ENCODE assay signal across 9 cellular contexts in the genomic region with DNA sequence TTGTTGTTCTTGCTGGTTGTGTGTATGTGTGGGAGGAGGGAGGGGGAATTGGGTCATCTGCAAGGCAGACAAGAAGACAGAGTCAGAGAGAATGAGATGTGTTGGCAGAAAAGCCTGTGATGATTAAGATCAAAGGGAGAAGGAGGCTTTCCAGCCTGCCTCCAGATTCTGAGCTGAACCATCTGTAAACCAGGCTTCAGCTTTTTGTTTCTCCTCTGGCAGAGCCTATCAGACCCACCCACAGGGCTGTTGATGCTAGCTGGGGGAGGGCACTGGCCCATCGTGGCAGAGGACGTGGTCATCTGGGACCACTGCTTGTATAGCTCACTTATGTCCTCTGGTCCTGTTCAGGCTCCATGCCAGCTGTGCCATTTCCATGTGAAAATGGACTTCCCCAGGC. TPM values are rescaled to one million over a fixed set of nuclear protein-coding genes. Genes with fewer than 3 reads are reported as not detected.
DNase-seq lines count a peak whose midpoint lies in the region; ATAC-seq and TF ChIP-seq lines count a peak whose summit lies in the region.
"Had no signal": no experiment of that assay in that cellular context is flagged by ENCODE, and none has a peak within 500 bp of the region (broad histone marks: within the 10 kb centered on the region; RNA-seq: fewer than 3 reads in every experiment).

No MANE protein-coding gene starts in this region.

- H3K4me3 ChIP-seq in thymus (ENCODE audit: low read length) = no peak overlapping the region
- H3K4me3 ChIP-seq in body of pancreas = no peak overlapping the region

- H3K9me3 ChIP-seq in thymus (ENCODE audit: control insufficient read depth) (no peaks in the 10 kb centered on the region), body of pancreas (no peaks in the 10 kb centered on the region)

- H3K27me3 Mint-ChIP-seq in activated naive CD4-positive, alpha-beta T cell treated with anti-CD3 and anti-CD28 coated beads, Interleukin-2, amount 10 ng/mL, durations not matched to agents 7 days and 5 days = peaks cover 3% of the 10 kb centered on the region

- DNase-seq in activated effector memory CD4-positive, alpha-beta T cell treated with anti-CD3 and anti-CD28 coated beads, Interleukin-2, amount 50 U/mL, for 16 hours = peak; percentile 72
- no peak for DNase-seq in activated effector memory CD4-positive, alpha-beta T cell treated with Interleukin-2 at 50 U/mL for 16 hours
- DNase-seq in activated naive CD4-positive, alpha-beta T cell treated with anti-CD3 and anti-CD28 coated beads, Interleukin-2, amount 10 ng/mL, durations not matched to agents 7 days and 5 days = peak; percentile 31
- DNase-seq in islet precursor cell (peak; percentile 68), caudate nucleus (lab: John Stamatoyannopoulos, UW) (no peak), GM10248 (ENCODE audit: extremely low spot score) (no peak), body of pancreas (no peak)
- DNase-seq: AML-193 had no signal

- intact Hi-C loops in body of pancreas (cut with DNase I) = no loop called here

- TF ChIP-seq POLR2A in body of pancreas (IDR thresholded peaks at IDR 0.05) = no peak

- WGBS in thymus = 14% methylated on average over 2 of the region's 2 CpGs
- WGBS in body of pancreas, 2 donors = 23 to 40% methylated on average over 2 of the region's 2 CpGs

- no peak for ATAC-seq in body of pancreas

- TF ChIP-seq CTCF in GM10248 (IDR thresholded peaks at IDR 0.05; ENCODE audit: control extremely low read depth, extremely low read depth, low read depth, missing control alignments) (no peak), body of pancreas (IDR thresholded peaks at IDR 0.05) (no peak)

- no peaks in the 10 kb centered on the region for H3K36me3 Mint-ChIP-seq in activated naive CD4-positive, alpha-beta T cell treated with anti-CD3 and anti-CD28 coated beads, Interleukin-2, amount 10 ng/mL, durations not matched to agents 7 days and 5 days

- H3K27ac Mint-ChIP-seq in activated naive CD4-positive, alpha-beta T cell treated with anti-CD3 and anti-CD28 coated beads, Interleukin-2, amount 10 ng/mL, durations not matched to agents 7 days and 5 days = no peak overlapping the region

- no peak overlapping the region for H3K4me3 Mint-ChIP-seq in activated naive CD4-positive, alpha-beta T cell treated with anti-CD3 and anti-CD28 coated beads, Interleukin-2, amount 10 ng/mL, durations not matched to agents 7 days and 5 days

- POLR2A ChIA-PET in GM10248 (lab: Yijun Ruan, JAX) = no interaction called here

- CTCF ChIA-PET in activated naive CD4-positive, alpha-beta T cell treated with anti-CD3 and anti-CD28 coated beads, Interleukin-2, amount 10 ng/mL, durations not matched to agents 7 days and 5 days (lab: Charles Lee) = interaction anchor here (0.9 to 9.0 kb wide), 7 partner anchors 8 to 231 kb away, joined by 3 to 44 read pairs (median 3); no protein-coding TSS in a partner anchor
- CTCF ChIA-PET in GM10248 (lab: Yijun Ruan, JAX) = interaction anchor here (0.8 to 1.9 kb wide), 4 partner anchors 12 to 141 kb away, joined by 3 to 4 read pairs (median 4); no protein-coding TSS in a partner anchor

- H3K27ac ChIP-seq in thymus (ENCODE audit: low read depth) (peak overlapping the region; percentile 96), caudate nucleus (ENCODE audit: low read depth, low read length) (no peak overlapping the region), body of pancreas (no peak overlapping the region)

- peaks cover 2% of the 10 kb centered on the region for H3K9me3 Mint-ChIP-seq in activated naive CD4-positive, alpha-beta T cell treated with anti-CD3 and anti-CD28 coated beads, Interleukin-2, amount 10 ng/mL, durations not matched to agents 7 days and 5 days

- H3K36me3 ChIP-seq in thymus (ENCODE audit: control insufficient read depth, insufficient read depth) (no peaks in the 10 kb centered on the region), body of pancreas (replicated peaks in 1 of 2; ENCODE audit: insufficient read depth in 1 of 2, low read depth in 2 of 2) (no peaks in the 10 kb centered on the region)

- H3K27me3 ChIP-seq in thymus (ENCODE audit: control insufficient read depth, insufficient read depth) = no peaks in the 10 kb centered on the region
- H3K27me3 ChIP-seq in body of pancreas = no peaks in the 10 kb centered on the region

- H3K4me1 ChIP-seq in thymus (ENCODE audit: control insufficient read depth, insufficient read depth, low read length) = peaks cover 67% of the 10 kb centered on the region
- peaks cover 12% of the 10 kb centered on the region for H3K4me1 ChIP-seq in body of pancreas

- H3K4me1 Mint-ChIP-seq in activated naive CD4-positive, alpha-beta T cell treated with anti-CD3 and anti-CD28 coated beads, Interleukin-2, amount 10 ng/mL, durations not matched to agents 7 days and 5 days = peaks cover 43% of the 10 kb centered on the region

RNA-seq across cellular contexts. Expression of a gene that starts 27.6 kb away (rescaled TPM):
- polyA plus RNA-seq in thymus = 36.2 TPM
- 100 to 1,000 TPM in 1 of 2 donors, 10 to 100 TPM in 1; 46.4 to 121 TPM for total RNA-seq in body of pancreas

RNA-seq across cellular contexts. Expression of a gene that starts 45.4 kb away (rescaled TPM):
- 2.4 TPM for polyA plus RNA-seq in thymus
- total RNA-seq in body of pancreas = 10 to 100 TPM; 30.3 to 64.3 TPM

Comparison
In these comparisons a context has a peak if more than half of its experiments do, and no peak if none do; other contexts are left out.
1. DNase-seq: peak in activated effector memory CD4-positive, alpha-beta T cell treated with anti-CD3 and anti-CD28 coated beads, Interleukin-2, amount 50 U/mL, for 16 hours (single experiment), activated naive CD4-positive, alpha-beta T cell treated with anti-CD3 and anti-CD28 coated beads, Interleukin-2, amount 10 ng/mL, durations not matched to agents 7 days and 5 days (single experiment) and islet precursor cell (single experiment); none in activated effector memory CD4-positive, alpha-beta T cell treated with Interleukin-2 at 50 U/mL for 16 hours (single experiment), caudate nucleus (0 of 61), GM10248 (single experiment) and body of pancreas (0 of 4).